In genomic region chr1:20058531-20058930, GRCh38 we compare ENCODE assay signal across 8 cellular contexts. TPM values are rescaled to one million over a fixed set of nuclear protein-coding genes. Genes with fewer than 3 reads are reported as not detected.
DNase-seq lines count a peak whose midpoint lies in the region; ATAC-seq and TF ChIP-seq lines count a peak whose summit lies in the region.

No MANE protein-coding gene starts in this region.

- POLR2A ChIA-PET in CD4-positive, alpha-beta memory T cell (lab: Charles Lee; ENCODE audit: partially characterized antibody), result no interaction called here

- H3K9me3 Mint-ChIP-seq in CD4-positive, alpha-beta memory T cell, result peaks cover 0 to 3% (median 0%) of the 10 kb centered on the region in 8 donors

- H3K9ac ChIP-seq in mammary epithelial cell (ENCODE audit: insufficient read depth, low read length), result no peak overlapping the region

- intact Hi-C loops in CD4-positive, alpha-beta memory T cell (cut with micrococcal nuclease), result no loop called here
- intact Hi-C loops in mammary epithelial cell (cut with micrococcal nuclease) (no loop called here), left colon (cut with DNase I, micrococcal nuclease) (no loop called here)

- peak overlapping the region; percentile 0 to 76 (median 62) for H3K27ac Mint-ChIP-seq in CD4-positive, alpha-beta memory T cell

- peaks cover 25 to 42% (median 32%) of the 10 kb centered on the region in 4 donors for H3K4me1 Mint-ChIP-seq in CD4-positive, alpha-beta memory T cell

- no TSS peak for BruUV-seq in mammary epithelial cell (replicated peaks; lab: Mats Ljungman, UMichigan)

- H3K36me3 ChIP-seq in CD4-positive, alpha-beta memory T cell (ENCODE audit: insufficient read depth, low read length), result no peaks in the 10 kb centered on the region
- H3K36me3 ChIP-seq in mammary epithelial cell (ENCODE audit: insufficient read depth, low read length) (no peaks in the 10 kb centered on the region), H7 (replicated peaks; ENCODE audit: control insufficient read depth, insufficient read depth, low read length) (no peaks in the 10 kb centered on the region)

- H3K4me3 ChIP-seq in CD4-positive, alpha-beta memory T cell (ENCODE audit: low read length in 2 of 2), result no peak overlapping the region
- H3K4me3 ChIP-seq in mammary epithelial cell (replicated peaks in 1 of 3; ENCODE audit: insufficient read depth in 1 of 3, low read depth in 2 of 3, low read length in 3 of 3) (no peak overlapping the region), skeletal muscle cell (ENCODE audit: low read depth, low read length) (no peak overlapping the region), H7 (ENCODE audit: insufficient read depth, low read depth, low read length) (no peak overlapping the region)

- H3K27me3 ChIP-seq in CD4-positive, alpha-beta memory T cell (ENCODE audit: insufficient read depth, low read length), result no peaks in the 10 kb centered on the region
- no peaks in the 10 kb centered on the region for H3K27me3 ChIP-seq in mammary epithelial cell (ENCODE audit: insufficient read depth, low read length)
- H3K27me3 ChIP-seq in H7 (ENCODE audit: control insufficient read depth, insufficient read depth, low read length), result no peaks in the 10 kb centered on the region

- H3K27me3 Mint-ChIP-seq in CD4-positive, alpha-beta memory T cell, result peaks cover 2% of the 10 kb centered on the region in 2 donors

- H3K27ac ChIP-seq in CD4-positive, alpha-beta memory T cell (ENCODE audit: low read depth, low read length), result no peak overlapping the region
- H3K27ac ChIP-seq in mammary epithelial cell (ENCODE audit: insufficient read depth, low read depth, low read length), result peak overlapping the region; percentile 13

- H2AFZ ChIP-seq in mammary epithelial cell (ENCODE audit: low read depth, low read length), result no peak overlapping the region

- H3K4me2 ChIP-seq in mammary epithelial cell (ENCODE audit: insufficient read depth, low read depth, low read length), result peak overlapping the region; percentile 49

- H3K4me1 ChIP-seq in CD4-positive, alpha-beta memory T cell (ENCODE audit: insufficient read depth, low read length), result peaks cover 30% of the 10 kb centered on the region
- H3K4me1 ChIP-seq in mammary epithelial cell (ENCODE audit: insufficient read depth, low read length), result peaks cover 17% of the 10 kb centered on the region

- DNase-seq in CD4-positive, alpha-beta memory T cell, result peak in 4 of 5 donors; percentile 6 to 22 (median 18)
- peak; percentile 36 for DNase-seq in OCI-M1 (lab: John Stamatoyannopoulos, UW)
- peak; percentile 88 for DNase-seq in mammary epithelial cell
- DNase-seq in skeletal muscle cell (ENCODE audit: low read depth), result peak; percentile 51
- no peak for DNase-seq in central memory CD4-positive, alpha-beta T cell
- DNase-seq in H7, result no peak
- DNase-seq in left colon, result no peak

- H3K9me3 ChIP-seq in CD4-positive, alpha-beta memory T cell (ENCODE audit: control insufficient read depth in 1 of 2, low read length in 2 of 2), result no peaks in the 10 kb centered on the region
- no peaks in the 10 kb centered on the region for H3K9me3 ChIP-seq in mammary epithelial cell (replicated peaks; ENCODE audit: insufficient read depth, low read length)

- no peaks in the 10 kb centered on the region for H3K36me3 Mint-ChIP-seq in CD4-positive, alpha-beta memory T cell

- in situ Hi-C loops in mammary epithelial cell (cut with MboI; ENCODE audit: low sequenced_read_pairs in 2 of 2), result no loop called here

- no peaks in the 10 kb centered on the region for H4K20me1 ChIP-seq in mammary epithelial cell (ENCODE audit: insufficient read depth, low read length)

- 0% methylated on average over 1 of the region's 1 CpG for WGBS in mammary epithelial cell (ENCODE audit: low coverage, missing lambda C conversion rate)

- no peaks in the 10 kb centered on the region for H3K79me2 ChIP-seq in mammary epithelial cell (ENCODE audit: insufficient read depth, low read length)

- dilution Hi-C loops in mammary epithelial cell (cut with HindIII; ENCODE audit: low sequenced_read_pairs), result no loop called here

- no peak for ATAC-seq in HG02870 (IDR thresholded peaks at IDR 0.05; ENCODE audit: unreplicated experiment)
- no peak for ATAC-seq in left colon

- TF ChIP-seq CTCF in mammary epithelial cell (conservative IDR thresholded peaks at IDR 0.05 in 1 of 2, IDR thresholded peaks at IDR 0.05 in 1 of 2; ENCODE audit: extremely low read depth in 1 of 2, insufficient read depth in 1 of 2, low read depth in 1 of 2, low read length in 2 of 2), result no peak

- peak overlapping the region in 6 of 8 donors; percentile 15 to 72 (median 40) for H3K4me3 Mint-ChIP-seq in CD4-positive, alpha-beta memory T cell

- CTCF ChIA-PET in CD4-positive, alpha-beta memory T cell (lab: Charles Lee; ENCODE audit: partially characterized antibody), result interaction anchor here (0.6 to 1.6 kb wide), 4 partner anchors 73 to 154 kb away, joined by 3 to 6 read pairs (median 4); no protein-coding TSS in a partner anchor
- CTCF ChIA-PET in mammary epithelial cell (lab: Charles Lee; ENCODE audit: low non-redundant PET), result interaction anchor here (0.6 kb wide), 1 partner anchor 84 kb away, joined by 4 read pairs; no protein-coding TSS in a partner anchor

RNA-seq across cellular contexts. Expression of gene PLA2G5, which starts 11.5 kb away (rescaled TPM):
- not detected for total RNA-seq in CD4-positive, alpha-beta memory T cell
- polyA plus RNA-seq in CD4-positive, alpha-beta memory T cell, result not detected
- total RNA-seq in mammary epithelial cell (not detected), left colon (1 to 10 TPM in 1 of 2 donors, under 1 TPM in 1; 0.58 to 1.8 TPM)
- 0.07 TPM for polyA plus RNA-seq in mammary epithelial cell
- polyA minus RNA-seq in mammary epithelial cell, result not detected
- total RNA-seq in H7 (2014; rRNA removed; shearing (Covaris generic)), result 0.69 and 0.92 TPM in 2 replicates

Comparison
In these comparisons a context has a peak if more than half of its experiments do, and no peak if none do; other contexts are left out.
1. DNase-seq: peak in CD4-positive, alpha-beta memory T cell (4 of 5), OCI-M1 (single experiment), mammary epithelial cell (single experiment) and skeletal muscle cell (single experiment); none in central memory CD4-positive, alpha-beta T cell (single experiment), H7 (single experiment) and left colon (0 of 2).